In genomic region chr1:115355069-115355468, GRCh38 we compare ENCODE assay signal across 26 cellular contexts. TPM values are rescaled to one million over a fixed set of nuclear protein-coding genes. Genes with fewer than 3 reads are reported as not detected.
"Had no signal": no experiment of that assay in that cellular context is flagged by ENCODE, and none has a peak within 500 bp of the region (broad histone marks: within the 10 kb centered on the region; RNA-seq: fewer than 3 reads in every experiment).

No MANE protein-coding gene starts in this region.

- H3K27ac ChIP-seq: coronary artery, esophagus muscularis mucosa, foreskin keratinocyte, psoas muscle, skin epidermis, spleen, testis, tibial artery, upper lobe of left lung had no signal

- FAIRE-seq: endothelial cell of umbilical vein, keratinocyte, urothelium cell line had no signal

- H3K9me3 Mint-ChIP-seq: mesothelial cell of epicardium; stimulated activated memory B cell treated with anti-CD40 and anti-IgM and Interleukin-4, amounts not matched to agents 10 μg/mL and 1 μg/mL and 100 μg/mL, for 72 hours had no signal

- H3K36me3 Mint-ChIP-seq: mesothelial cell of epicardium; naive thymus-derived CD4-positive, alpha-beta T cell; stimulated activated memory B cell treated with anti-CD40 and anti-IgM and Interleukin-4, amounts not matched to agents 10 μg/mL and 1 μg/mL and 100 μg/mL, for 72 hours had no signal

- H3K4me1 Mint-ChIP-seq: naive thymus-derived CD4-positive, alpha-beta T cell; stimulated activated memory B cell treated with anti-CD40 and anti-IgM and Interleukin-4, amounts not matched to agents 10 μg/mL and 1 μg/mL and 100 μg/mL, for 72 hours had no signal

- H3K27ac Mint-ChIP-seq: mesothelial cell of epicardium; naive thymus-derived CD4-positive, alpha-beta T cell; nephron progenitor cell; stimulated activated memory B cell treated with anti-CD40 and anti-IgM and Interleukin-4, amounts not matched to agents 10 μg/mL and 1 μg/mL and 100 μg/mL, for 72 hours had no signal

- H3K4me1 ChIP-seq: esophagus muscularis mucosa, foreskin keratinocyte, psoas muscle, spleen, testis, tibial artery, upper lobe of left lung had no signal

- DNase-seq: dermis blood vessel endothelial cell; effector memory CD4-positive, alpha-beta T cell; foreskin keratinocyte; glutamatergic neuron; mesenchymal stem cell; naive thymus-derived CD4-positive, alpha-beta T cell; nephron progenitor cell; nucleus accumbens; psoas muscle; right cardiac atrium; spleen; stimulated activated CD4-positive, alpha-beta T cell treated with anti-CD3 and anti-CD28 coated beads, Interleukin-4, amount 100 ng/mL, for 4 hours; stimulated activated naive CD8-positive, alpha-beta T cell treated with anti-CD3 and anti-CD28 coated beads, Interleukin-15, Interleukin-2, amounts not matched to agents 100 U/mL and 50 U/mL, for 24 hours; substantia nigra; testis; tibial artery; upper lobe of left lung had no signal

- ATAC-seq: foreskin keratinocyte; naive thymus-derived CD4-positive, alpha-beta T cell; psoas muscle; stimulated activated memory B cell treated with anti-CD40 and anti-IgM and Interleukin-4, amounts not matched to agents 10 μg/mL and 1 μg/mL and 100 μg/mL, for 72 hours; stimulated activated naive CD8-positive, alpha-beta T cell treated with anti-CD3 and anti-CD28 coated beads, Interleukin-15, Interleukin-2, amounts not matched to agents 100 U/mL and 50 U/mL, for 24 hours had no signal

- H3K4me3 Mint-ChIP-seq: mesothelial cell of epicardium; naive thymus-derived CD4-positive, alpha-beta T cell; nephron progenitor cell; stimulated activated memory B cell treated with anti-CD40 and anti-IgM and Interleukin-4, amounts not matched to agents 10 μg/mL and 1 μg/mL and 100 μg/mL, for 72 hours had no signal

- H3K9me3 ChIP-seq: esophagus muscularis mucosa, psoas muscle, testis, tibial artery had no signal

- H3K36me3 ChIP-seq: esophagus muscularis mucosa, spleen, tibial artery, upper lobe of left lung had no signal

- H3K27me3 Mint-ChIP-seq: stimulated activated memory B cell treated with anti-CD40 and anti-IgM and Interleukin-4, amounts not matched to agents 10 μg/mL and 1 μg/mL and 100 μg/mL, for 72 hours had no signal

- H3K27me3 ChIP-seq: esophagus muscularis mucosa, testis, tibial artery, upper lobe of left lung had no signal

- H3K4me3 ChIP-seq: coronary artery, esophagus muscularis mucosa, psoas muscle, skin epidermis, spleen, testis, tibial artery, upper lobe of left lung had no signal

RNA-seq across cellular contexts. Expression of gene NGF, which starts 17.0 kb away (rescaled TPM):
- total RNA-seq: endothelial cell of umbilical vein; naive thymus-derived CD4-positive, alpha-beta T cell; renal cortical epithelial cell had no signal
- polyA plus RNA-seq: endothelial cell of umbilical vein; naive thymus-derived CD4-positive, alpha-beta T cell had no signal
